Comparison of ENCODE assay signal across 17 cellular contexts in the genomic region with DNA sequence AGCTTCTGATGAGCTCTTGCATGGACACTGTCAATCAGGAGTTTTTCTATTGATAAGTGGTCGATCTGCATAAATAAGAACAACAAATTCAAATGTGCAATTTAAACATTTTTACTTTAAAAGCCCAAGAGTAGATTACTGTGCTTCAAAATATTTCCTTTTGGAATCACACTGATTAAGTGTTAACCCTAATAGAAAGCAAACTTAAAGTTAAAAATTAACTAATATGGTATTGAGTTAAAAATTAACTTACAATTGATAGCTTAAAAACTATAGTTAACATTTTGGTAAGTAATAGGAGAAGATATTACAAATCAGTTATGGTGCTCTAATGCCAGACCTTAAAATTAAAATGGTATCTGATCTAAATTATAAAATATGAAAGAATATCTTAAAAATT. TPM values are rescaled to one million over a fixed set of nuclear protein-coding genes. Genes with fewer than 3 reads are reported as not detected.
DNase-seq lines count a peak whose midpoint lies in the region; ATAC-seq, FAIRE-seq and TF ChIP-seq lines count a peak whose summit lies in the region.
"Had no signal": no experiment of that assay in that cellular context is flagged by ENCODE, and none has a peak within 500 bp of the region (broad histone marks: within the 10 kb centered on the region; RNA-seq: fewer than 3 reads in every experiment).

No MANE protein-coding gene starts in this region.

- peaks cover 3% of the 10 kb centered on the region for H3K36me3 Mint-ChIP-seq in astrocyte (ENCODE audit: low read depth, unreplicated experiment)

- H3K27me3 Mint-ChIP-seq in astrocyte (ENCODE audit: low read depth, unreplicated experiment) = no peaks in the 10 kb centered on the region
- H3K27me3 Mint-ChIP-seq: B cell had no signal

- H3K9me3 Mint-ChIP-seq in astrocyte (ENCODE audit: unreplicated experiment) = no peaks in the 10 kb centered on the region
- H3K9me3 Mint-ChIP-seq: CD8-positive, alpha-beta T cell; GM23338 had no signal

- H3K79me2 ChIP-seq in astrocyte (ENCODE audit: insufficient read depth, low read length) (no peaks in the 10 kb centered on the region), SK-N-SH (ENCODE audit: insufficient read depth) (peaks cover 7% of the 10 kb centered on the region)

- POLR2A ChIA-PET in SK-N-SH (lab: Yijun Ruan, JAX) = no interaction called here

- H3F3A ChIP-seq in SK-N-SH (replicated peaks; ENCODE audit: insufficient read depth) = no peaks in the 10 kb centered on the region

- H3K4me1 ChIP-seq in astrocyte (ENCODE audit: insufficient read depth, low read length) = no peaks in the 10 kb centered on the region
- no peaks in the 10 kb centered on the region for H3K4me1 ChIP-seq in kidney (ENCODE audit: control insufficient read depth in 1 of 2, insufficient read depth in 1 of 2, low read depth in 1 of 2, low read length in 2 of 2)
- no peaks in the 10 kb centered on the region for H3K4me1 ChIP-seq in SK-N-SH (ENCODE audit: control insufficient read depth in 1 of 2, insufficient read depth in 2 of 2, low read depth in 1 of 2, low read length in 1 of 2)
- H3K4me1 ChIP-seq: BLaER1 treated with 17β-estradiol and CSF1 and Interleukin-3, amounts not matched to agents 10 nM and 100 nM had no signal

- H3K27me3 ChIP-seq in astrocyte (ENCODE audit: insufficient read depth, low read length) (no peaks in the 10 kb centered on the region), SK-N-SH (ENCODE audit: insufficient read depth) (no peaks in the 10 kb centered on the region)

- intact Hi-C loops in kidney (cut with DNase I) = no loop called here

- H3K9me3 ChIP-seq in astrocyte (ENCODE audit: insufficient read depth, low read depth, low read length) (no peaks in the 10 kb centered on the region), kidney (ENCODE audit: control insufficient read depth in 1 of 2, low read length in 2 of 2) (no peaks in the 10 kb centered on the region), SK-N-SH (no peaks in the 10 kb centered on the region)
- H3K9me3 ChIP-seq: BLaER1 treated with 17β-estradiol and CSF1 and Interleukin-3, amounts not matched to agents 10 nM and 100 nM had no signal

- H3K4me2 ChIP-seq in astrocyte (ENCODE audit: low read length) (no peak overlapping the region), SK-N-SH (no peak overlapping the region)
- H3K4me2 ChIP-seq: BLaER1 treated with 17β-estradiol and CSF1 and Interleukin-3, amounts not matched to agents 10 nM and 100 nM; GM23338 had no signal

- no peak for TF ChIP-seq CTCF in astrocyte (IDR thresholded peaks at IDR 0.05; ENCODE audit: insufficient read depth, low read depth, low read length)
- TF ChIP-seq CTCF in kidney (IDR thresholded peaks at IDR 0.05; ENCODE audit: borderline replicate concordance, extremely low read depth, insufficient read depth) = no peak
- TF ChIP-seq CTCF in SK-N-SH (IDR thresholded peaks at IDR 0.05) = no peak

- no peak overlapping the region for H3K27ac Mint-ChIP-seq in astrocyte (ENCODE audit: unreplicated experiment)
- H3K27ac Mint-ChIP-seq: B cell; CD8-positive, alpha-beta T cell; GM23338 had no signal

- CTCF ChIA-PET in SK-N-SH (lab: Yijun Ruan, JAX) = interaction anchor here (0.7 to 1.7 kb wide), 3 partner anchors 9 to 58 kb away, joined by 3 to 7 read pairs (median 5); partner anchors contain the start of gene MED14

- no peak overlapping the region for H2AFZ ChIP-seq in astrocyte (ENCODE audit: low read depth, low read length)
- H2AFZ ChIP-seq in SK-N-SH (ENCODE audit: low read depth) = no peak overlapping the region
- H2AFZ ChIP-seq: GM23338 had no signal

- H4K20me1 ChIP-seq in astrocyte (ENCODE audit: insufficient read depth, low read length) (no peaks in the 10 kb centered on the region), SK-N-SH (ENCODE audit: insufficient read depth) (no peaks in the 10 kb centered on the region)

- H3K36me3 ChIP-seq in astrocyte (ENCODE audit: insufficient read depth, low read length) (peaks cover 29% of the 10 kb centered on the region), kidney (ENCODE audit: control insufficient read depth in 1 of 2, insufficient read depth in 2 of 2, low read length in 2 of 2) (peaks cover 2 to 11% of the 10 kb centered on the region in 2 donors), SK-N-SH (replicated peaks in 1 of 2; ENCODE audit: control insufficient read depth in 1 of 2, insufficient read depth in 2 of 2, low read length in 1 of 2) (peaks cover 52 to 56% of the 10 kb centered on the region in 2 experiments)

- H3K4me3 ChIP-seq in astrocyte (ENCODE audit: insufficient read depth, low read depth, low read length) (no peak overlapping the region), kidney (ENCODE audit: low read length in 2 of 2) (no peak overlapping the region), SK-N-SH (ENCODE audit: low read depth in 2 of 2, low read length in 1 of 2) (no peak overlapping the region)
- H3K4me3 ChIP-seq: BLaER1 treated with 17β-estradiol and CSF1 and Interleukin-3, amounts not matched to agents 10 nM and 100 nM; GM23338 had no signal

- FAIRE-seq in A204.1 (lab: Jason Lieb, UNC) (peak; percentile 85), GM19239 (lab: Jason Lieb, UNC) (peak; percentile 21), astrocyte (lab: Jason Lieb, UNC) (peak; percentile 94), kidney (lab: Jason Lieb, UNC) (peak; percentile 99)
- FAIRE-seq: GM12891, H54 had no signal

- no peaks in the 10 kb centered on the region for H3K9me2 ChIP-seq in SK-N-SH

- 91% methylated on average over 1 of the region's 1 CpG for WGBS in SK-N-SH (ENCODE audit: low lambda C conversion rate)

- no peak for TF ChIP-seq RAD21 in SK-N-SH (IDR thresholded peaks at IDR 0.05; ENCODE audit: low read length)

- no peak for ATAC-seq in GM21786 (IDR thresholded peaks at IDR 0.05; ENCODE audit: unreplicated experiment)
- ATAC-seq: CD8-positive, alpha-beta T cell; GM23338 had no signal

- TF ChIP-seq EP300 in SK-N-SH (IDR thresholded peaks at IDR 0.05; ENCODE audit: borderline replicate concordance in 1 of 2, low read depth in 1 of 2, low read length in 1 of 2) = no peak

- H3K27ac ChIP-seq in astrocyte (ENCODE audit: low read depth, low read length) (no peak overlapping the region), kidney (ENCODE audit: low read depth in 2 of 2, low read length in 2 of 2) (no peak overlapping the region), substantia nigra (ENCODE audit: low read depth, low read length, poor library complexity, severe bottlenecking) (no peak overlapping the region), SK-N-SH (ENCODE audit: low read depth in 2 of 2, low read length in 1 of 2) (no peak overlapping the region)
- H3K27ac ChIP-seq: BLaER1 treated with 17β-estradiol and CSF1 and Interleukin-3, amounts not matched to agents 10 nM and 100 nM had no signal

- no peaks in the 10 kb centered on the region for H3K4me1 Mint-ChIP-seq in astrocyte (ENCODE audit: low read depth, unreplicated experiment)
- H3K4me1 Mint-ChIP-seq: B cell, GM23338 had no signal

- DNase-seq in GM19239 (ENCODE audit: insufficient read length, low spot score) (no peak), astrocyte (ENCODE audit: low read depth) (no peak), kidney (no peak), substantia nigra (lab: John Stamatoyannopoulos, UW) (no peak), SK-N-SH (no peak)
- no peak for DNase-seq in activated CD4-positive, alpha-beta T cell treated with anti-CD3 and anti-CD28 coated beads for 48 hours
- DNase-seq: 8988T; Calu3; CD8-positive, alpha-beta T cell; HCEC 1CT had no signal

- H3K4me3 Mint-ChIP-seq in astrocyte (ENCODE audit: unreplicated experiment) = no peak overlapping the region
- H3K4me3 Mint-ChIP-seq: B cell; CD8-positive, alpha-beta T cell; GM23338 had no signal

- H3K9ac ChIP-seq in astrocyte (ENCODE audit: low read length) = no peak overlapping the region
- no peak overlapping the region for H3K9ac ChIP-seq in kidney (ENCODE audit: low read length in 2 of 2)
- H3K9ac ChIP-seq in SK-N-SH = no peak overlapping the region
- H3K9ac ChIP-seq: BLaER1 treated with 17β-estradiol and CSF1 and Interleukin-3, amounts not matched to agents 10 nM and 100 nM had no signal

TF ChIP-seq in SK-N-SH, 30 proteins besides CTCF, POLR2A, EP300 and RAD21 (continues in another document):
- TF ChIP-seq GABPA (IDR thresholded peaks at IDR 0.05; ENCODE audit: low read depth) (no peak), RFX5 (IDR thresholded peaks at IDR 0.05; ENCODE audit: low read length) (no peak), FOXM1 (IDR thresholded peaks at IDR 0.05; ENCODE audit: low read depth) (no peak), SMC3 (IDR thresholded peaks at IDR 0.05; ENCODE audit: low read depth, low read length) (no peak), NFIC (IDR thresholded peaks at IDR 0.05; ENCODE audit: borderline replicate concordance) (no peak), FOSL2 (IDR thresholded peaks at IDR 0.05; ENCODE audit: borderline replicate concordance, low read depth) (no peak), REST (IDR thresholded peaks at IDR 0.05; ENCODE audit: low read depth, low read length) (no peak), GATA2 (CRISPR knock-in tag; IDR thresholded peaks at IDR 0.05) (no peak), TCF12 (IDR thresholded peaks at IDR 0.05) (no peak)

RNA-seq across cellular contexts. Expression of gene MED14, which starts 25.9 kb away (rescaled TPM):
- total RNA-seq in astrocyte = 79.5 and 79.9 TPM in 2 replicates
- total RNA-seq in kidney = 53.7 TPM
- 5.9 TPM for polyA plus RNA-seq in kidney (ENCODE audit: insufficient read depth, low read depth, low replicate concordance)
- polyA plus RNA-seq in SK-N-SH (2012; rRNA removed) = 24.5 and 25.6 TPM in 2 replicates
- polyA plus RNA-seq in SK-N-SH (2012; cell fraction: cytosol; rRNA removed) = 21.1 and 23.4 TPM in 2 replicates
- polyA plus RNA-seq in SK-N-SH (2012; cell fraction: nucleus; rRNA removed) = 39.3 and 64.9 TPM in 2 replicates
